ENCODE assay signal across 22 cellular contexts in genomic region chr20:62051901-62052255, GRCh38.
"Had no signal": no experiment of that assay in that cellular context is flagged by ENCODE, and none has a peak within 500 bp of the region (broad histone marks: within the 10 kb centered on the region; RNA-seq: fewer than 3 reads in every experiment).

No MANE protein-coding gene starts in this region.

- H3K9me3 Mint-ChIP-seq: activated CD4-positive, alpha-beta T cell treated with anti-CD3 and anti-CD28 coated beads, Interleukin-2, amount 10 ng/mL, durations not matched to agents 7 days and 5 days; naive B cell; neural crest cell had no signal

- H3K9me3 ChIP-seq: left ventricle myocardium inferior, mucosa of descending colon, psoas muscle, thoracic aorta had no signal

- H3K27me3 Mint-ChIP-seq: activated CD4-positive, alpha-beta T cell treated with anti-CD3 and anti-CD28 coated beads, Interleukin-2, amount 10 ng/mL, durations not matched to agents 7 days and 5 days; naive B cell had no signal

- DNase-seq: activated CD4-positive, alpha-beta T cell treated with anti-CD3 and anti-CD28 coated beads, Interleukin-2, amount 10 ng/mL, durations not matched to agents 7 days and 5 days; activated CD8-positive, alpha-beta memory T cell treated with anti-CD3 and anti-CD28 coated beads for 24 hours; activated CD8-positive, alpha-beta memory T cell treated with anti-CD3 and anti-CD28 coated beads, Interleukin-2, amount 50 U/mL, for 48 hours; activated effector memory CD4-positive, alpha-beta T cell treated with Interleukin-2 at 50 U/mL for 16 hours; activated naive CD4-positive, alpha-beta T cell treated with anti-CD3 and anti-CD28 coated beads, Interleukin-2, amount 50 U/mL, for 16 hours; activated T-cell treated with anti-CD3 and anti-CD28 coated beads, Interleukin-2, amount 50 U/mL, for 48 hours; brain microvascular endothelial cell; effector CD4-positive, alpha-beta T cell; kidney glomerular epithelial cell; left ventricle myocardium inferior; mesenchymal stem cell; mucosa of descending colon; naive B cell; psoas muscle; right cardiac atrium; small intestine; stimulated activated CD4-positive, alpha-beta T cell treated with anti-CD3 and anti-CD28 coated beads, Interleukin-4, amount 100 ng/mL, for 1 hour had no signal

- H3K27ac ChIP-seq: brain microvascular endothelial cell, left ventricle myocardium inferior, psoas muscle, thoracic aorta had no signal

- H3K27ac Mint-ChIP-seq: activated CD4-positive, alpha-beta T cell treated with anti-CD3 and anti-CD28 coated beads, Interleukin-2, amount 10 ng/mL, durations not matched to agents 7 days and 5 days had no signal

- H3K36me3 ChIP-seq: brain microvascular endothelial cell, left ventricle myocardium inferior, thoracic aorta had no signal

- H3K4me3 ChIP-seq: left ventricle myocardium inferior, mucosa of descending colon, psoas muscle, thoracic aorta had no signal

- H3K27me3 ChIP-seq: brain microvascular endothelial cell had no signal

- FAIRE-seq: frontal cortex, small intestine, urothelium cell line had no signal

- ATAC-seq: activated CD4-positive, CD25-positive, alpha-beta regulatory T cell treated with anti-CD3 and anti-CD28 coated beads, Interleukin-2, amount 50 U/mL, for 24 hours; mucosa of descending colon had no signal

- H3K4me3 Mint-ChIP-seq: activated CD4-positive, alpha-beta T cell treated with anti-CD3 and anti-CD28 coated beads, Interleukin-2, amount 10 ng/mL, durations not matched to agents 7 days and 5 days; neural crest cell had no signal

- H3K36me3 Mint-ChIP-seq: naive B cell had no signal
